ENCODE assay signal across 14 cellular contexts in genomic region chr17:82367724-82368524, GRCh38. TPM values are rescaled to one million over a fixed set of nuclear protein-coding genes. Genes with fewer than 3 reads are reported as not detected.
A peak's percentile ranks its signal among the peaks of the same experiment; 100 is the strongest.
DNase-seq lines count a peak whose midpoint lies in the region; ATAC-seq and TF ChIP-seq lines count a peak whose summit lies in the region.
"Had no signal": no experiment of that assay in that cellular context is flagged by ENCODE, and none has a peak within 500 bp of the region (broad histone marks: within the 10 kb centered on the region; RNA-seq: fewer than 3 reads in every experiment).

No MANE protein-coding gene starts in this region.

- peak; percentile 93 for DNase-seq in Caki2 (ENCODE audit: low read depth)
- DNase-seq in HAP-1 (ENCODE audit: low spot score in 2 of 2), result peak; percentile 18 to 69
- peak; percentile 94 for DNase-seq in NCI-H82 (lab: John Stamatoyannopoulos, UW)
- DNase-seq in cerebellar cortex (ENCODE audit: low spot score), result peak; percentile 87
- DNase-seq in MM.1S, result no peak
- no peak for DNase-seq in mucosa of gallbladder (ENCODE audit: low spot score)
- DNase-seq: DMS79, kidney, psoas muscle, Right ventricle myocardium superior had no signal

- no peaks in the 10 kb centered on the region for H3K9me2 ChIP-seq in MM.1S (replicated peaks; ENCODE audit: insufficient read depth, low read length)

- no peak for ATAC-seq in stimulated activated memory B cell treated with anti-CD40 and anti-IgM and Interleukin-4, amounts not matched to agents 10 μg/mL and 1 μg/mL and 100 μg/mL, for 72 hours
- ATAC-seq in GM18505 (IDR thresholded peaks at IDR 0.05; ENCODE audit: unreplicated experiment), result no peak
- ATAC-seq: psoas muscle had no signal

- H3K9me3 Mint-ChIP-seq in stimulated activated memory B cell treated with anti-CD40 and anti-IgM and Interleukin-4, amounts not matched to agents 10 μg/mL and 1 μg/mL and 100 μg/mL, for 72 hours, result no peaks in the 10 kb centered on the region

- H3K79me2 ChIP-seq in MM.1S (ENCODE audit: low read length), result no peaks in the 10 kb centered on the region

- in situ Hi-C loops in Caki2 (cut with HindIII; ENCODE audit: low pct_unique_long_range_greater_than_20kb, low sequenced_read_pairs) (no loop called here), HAP-1 (cut with MboI; ENCODE audit: low sequenced_read_pairs) (no loop called here)

- H3K4me3 ChIP-seq in HAP-1 (no peak overlapping the region), MM.1S (ENCODE audit: low read length) (no peak overlapping the region)
- H3K4me3 ChIP-seq: esophagus muscularis mucosa, psoas muscle had no signal

- no peak for TF ChIP-seq POLR2A in GM18505 (IDR thresholded peaks at IDR 0.05; ENCODE audit: borderline replicate concordance, extremely low read depth, insufficient read depth, insufficient read length)

- no peak overlapping the region for H3K27ac ChIP-seq in MM.1S (ENCODE audit: low read length)
- H3K27ac ChIP-seq: esophagus muscularis mucosa, psoas muscle had no signal

- no peak overlapping the region for H2AFZ ChIP-seq in MM.1S (ENCODE audit: low read length)

- H3F3A ChIP-seq in MM.1S (ENCODE audit: insufficient read depth, low read length), result peaks cover 8% of the 10 kb centered on the region; the same call in 1 of the 2 replicates

- H3K4me3 Mint-ChIP-seq in stimulated activated memory B cell treated with anti-CD40 and anti-IgM and Interleukin-4, amounts not matched to agents 10 μg/mL and 1 μg/mL and 100 μg/mL, for 72 hours, result no peak overlapping the region

- H4K20me1 ChIP-seq in MM.1S (ENCODE audit: insufficient read depth, low read length), result no peaks in the 10 kb centered on the region

- H3K9me3 ChIP-seq in HAP-1, result no peaks in the 10 kb centered on the region
- no peaks in the 10 kb centered on the region for H3K9me3 ChIP-seq in MM.1S (replicated peaks; ENCODE audit: insufficient read depth, low read length)
- H3K9me3 ChIP-seq: esophagus muscularis mucosa, psoas muscle had no signal

- H3K36me3 ChIP-seq in HAP-1 (replicated peaks), result no peaks in the 10 kb centered on the region
- H3K36me3 ChIP-seq in MM.1S (replicated peaks; ENCODE audit: insufficient read depth, low read length), result no peaks in the 10 kb centered on the region
- H3K36me3 ChIP-seq: esophagus muscularis mucosa had no signal

- H3K4me1 ChIP-seq in HAP-1 (no peaks in the 10 kb centered on the region; the same call in 1 of the 2 replicates), MM.1S (ENCODE audit: low read length) (peaks cover 16% of the 10 kb centered on the region)

- no peak overlapping the region for H3K4me2 ChIP-seq in MM.1S (ENCODE audit: low read depth, low read length)

- H3K27me3 Mint-ChIP-seq in stimulated activated memory B cell treated with anti-CD40 and anti-IgM and Interleukin-4, amounts not matched to agents 10 μg/mL and 1 μg/mL and 100 μg/mL, for 72 hours, result peaks cover 49% of the 10 kb centered on the region

- no peaks in the 10 kb centered on the region for H3K36me3 Mint-ChIP-seq in stimulated activated memory B cell treated with anti-CD40 and anti-IgM and Interleukin-4, amounts not matched to agents 10 μg/mL and 1 μg/mL and 100 μg/mL, for 72 hours

- peaks cover 17% of the 10 kb centered on the region for H3K4me1 Mint-ChIP-seq in stimulated activated memory B cell treated with anti-CD40 and anti-IgM and Interleukin-4, amounts not matched to agents 10 μg/mL and 1 μg/mL and 100 μg/mL, for 72 hours

- H3K27ac Mint-ChIP-seq in stimulated activated memory B cell treated with anti-CD40 and anti-IgM and Interleukin-4, amounts not matched to agents 10 μg/mL and 1 μg/mL and 100 μg/mL, for 72 hours, result no peak overlapping the region

- H3K27me3 ChIP-seq in HAP-1 (ENCODE audit: low read depth), result no peaks in the 10 kb centered on the region
- no peaks in the 10 kb centered on the region for H3K27me3 ChIP-seq in MM.1S (replicated peaks; ENCODE audit: insufficient read depth, low read length)

- no peak for TF ChIP-seq CTCF in MM.1S (IDR thresholded peaks at IDR 0.05; ENCODE audit: low read length)

- H3K9ac ChIP-seq in MM.1S (ENCODE audit: low read length), result no peak overlapping the region

RNA-seq across cellular contexts. Expression of gene UTS2R, which starts 3.6 kb away (rescaled TPM):
- not detected in 2 replicates for total RNA-seq in Caki2 (2014; rRNA removed; shearing (Covaris generic); ENCODE audit: low replicate concordance)
- total RNA-seq in mucosa of gallbladder, result not detected
- total RNA-seq: bronchial epithelial cell, esophagus muscularis mucosa, kidney had no signal

RNA-seq across cellular contexts. Expression of gene TEX19, which starts 8.9 kb away (rescaled TPM):
- total RNA-seq in Caki2 (2014; rRNA removed; shearing (Covaris generic); ENCODE audit: low replicate concordance), result 0.37 and 1.9 TPM in 2 replicates
- not detected for total RNA-seq in mucosa of gallbladder
- total RNA-seq: bronchial epithelial cell, esophagus muscularis mucosa, kidney, Right ventricle myocardium superior had no signal

RNA-seq across cellular contexts. Expression of gene SECTM1, which starts 34.4 kb away (rescaled TPM):
- 0.24 TPM in 1 of 2 replicates, not detected in the other for total RNA-seq in Caki2 (2014; rRNA removed; shearing (Covaris generic); ENCODE audit: low replicate concordance)
- 8.5 TPM for total RNA-seq in mucosa of gallbladder

RNA-seq across cellular contexts. Expression of gene HEXD, which starts 50.2 kb away (rescaled TPM):
- 11.6 and 22.3 TPM in 2 replicates for total RNA-seq in Caki2 (2014; rRNA removed; shearing (Covaris generic); ENCODE audit: low replicate concordance)
- 55.1 TPM for total RNA-seq in mucosa of gallbladder

RNA-seq across cellular contexts. Expression of gene OGFOD3, which starts 50.5 kb away (rescaled TPM):
- 35.9 and 68.3 TPM in 2 replicates for total RNA-seq in Caki2 (2014; rRNA removed; shearing (Covaris generic); ENCODE audit: low replicate concordance)
- total RNA-seq in mucosa of gallbladder, result 45.6 TPM

Comparison
In these comparisons a context has a peak if more than half of its experiments do, and no peak if none do; other contexts are left out.
1. DNase-seq: peak in Caki2 (single experiment), HAP-1 (2 of 2), NCI-H82 (single experiment) and cerebellar cortex (single experiment); none in MM.1S (single experiment) and mucosa of gallbladder (single experiment).